In the genomic region with DNA sequence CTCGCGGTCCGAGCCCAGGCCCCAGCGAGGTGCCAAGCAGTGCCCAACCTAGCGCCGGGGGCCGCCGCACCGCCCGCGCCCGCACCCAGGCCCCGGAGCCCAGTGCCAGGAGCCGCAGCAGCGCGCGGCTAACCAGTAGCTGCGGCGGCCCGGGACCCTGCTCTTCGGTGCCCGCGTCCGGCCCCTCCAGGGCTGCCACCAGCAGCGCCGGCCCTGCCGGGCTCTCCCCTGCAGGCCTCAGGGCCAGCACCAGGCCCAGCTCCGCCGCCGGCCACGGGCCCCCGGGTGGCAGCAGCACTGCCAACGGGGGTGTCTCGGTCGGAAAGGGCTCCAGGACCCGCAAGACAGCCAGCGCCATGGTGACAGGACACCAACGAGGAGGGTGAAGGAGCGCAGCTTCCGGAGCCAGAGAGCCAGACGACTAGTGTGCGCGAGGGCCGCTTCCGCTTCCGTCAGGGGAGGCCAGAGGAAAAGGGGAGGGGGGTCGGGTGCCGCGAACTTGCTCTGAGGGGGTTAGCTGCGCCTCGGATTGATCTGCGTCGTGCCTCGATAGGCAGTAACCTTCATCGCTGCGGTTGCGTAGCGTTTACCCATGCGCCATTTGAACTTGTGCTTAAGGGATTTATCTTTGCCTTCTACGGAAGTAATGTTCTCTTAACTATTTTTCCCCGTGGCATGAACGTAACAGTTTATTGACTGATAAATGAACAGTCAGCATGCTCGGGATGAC, we compare ENCODE assay signal across 8 cellular contexts. TPM values are rescaled to one million over a fixed set of nuclear protein-coding genes. Genes with fewer than 3 reads are reported as not detected.
DNase-seq lines count a peak whose midpoint lies in the region; ATAC-seq and TF ChIP-seq lines count a peak whose summit lies in the region.

Gene PEX6, minus strand, starts transcription at position 389 of the 730 bp plus-strand sequence. Its CDS starts 31 bp downstream, at position 358.

- DNase-seq in NCI-H1417 (lab: John Stamatoyannopoulos, UW) = peak; percentile 89 to 93 (median 89)
- peak; percentile 77 for DNase-seq in activated naive CD8-positive, alpha-beta T cell treated with anti-CD3 and anti-CD28 coated beads, Interleukin-2, amount 50 U/mL, for 16 hours (ENCODE audit: low read depth, low spot score)
- peak; percentile 87 to 95 for DNase-seq in cardiac muscle cell (ENCODE audit: low read depth in 1 of 2, low spot score in 1 of 2)
- peak; percentile 80 to 87 for DNase-seq in trophoblast cell
- peak; percentile 92 for DNase-seq in transverse colon

- TF ChIP-seq EP300 in transverse colon (IDR thresholded peaks at IDR 0.05; ENCODE audit: low read depth) = no peak

- peak within 1 kb of the TSS; percentile 80 for H2AFZ ChIP-seq in SU-DHL-6 (ENCODE audit: low read depth, low read length, severe bottlenecking)
- peak within 1 kb of the TSS; percentile 86 for H2AFZ ChIP-seq in trophoblast cell (ENCODE audit: insufficient read depth, low read length, poor library complexity)

- H3F3A ChIP-seq in SU-DHL-6 (ENCODE audit: insufficient read depth) = peaks cover 19% of the 10 kb centered on the region

- ATAC-seq in HG02763 (IDR thresholded peaks at IDR 0.05; ENCODE audit: unreplicated experiment) = peak; percentile 90

- no CpG with 5 or more reads among the region's 63 CpGs for WGBS in trophoblast cell (ENCODE audit: extremely low coverage, insufficient coverage, insufficient read length)
- WGBS in transverse colon (ENCODE audit: low coverage in 1 of 2), 2 donors = 0% methylated on average over 4 to 41 of the region's 63 CpGs

- TF ChIP-seq CTCF in SU-DHL-6 (IDR thresholded peaks at IDR 0.05; ENCODE audit: insufficient read depth, low read length, poor library complexity, severe bottlenecking) (no peak), cardiac muscle cell (IDR thresholded peaks at IDR 0.05; ENCODE audit: low read depth, low read length) (no peak), transverse colon (IDR thresholded peaks at IDR 0.05) (no peak)

- peak within 1 kb of the TSS; percentile 96 for H3K4ac ChIP-seq in trophoblast cell (ENCODE audit: low read depth, low read length)

- peak within 1 kb of the TSS; percentile 71 for H2BK12ac ChIP-seq in trophoblast cell (ENCODE audit: low read length)

- peak within 1 kb of the TSS; percentile 23 for H4K12ac ChIP-seq in trophoblast cell (ENCODE audit: low read depth, low read length)

- H3K79me1 ChIP-seq in trophoblast cell (ENCODE audit: low read length) = peaks cover 14% of the 10 kb centered on the region

- H3K27ac ChIP-seq in SU-DHL-6 (ENCODE audit: low read depth, low read length) = peak within 1 kb of the TSS; percentile 58
- peak within 1 kb of the TSS; percentile 86 for H3K27ac ChIP-seq in cardiac muscle cell
- peak within 1 kb of the TSS; percentile 19 for H3K27ac ChIP-seq in trophoblast cell (ENCODE audit: low read depth, low read length)
- peak within 1 kb of the TSS; percentile 95 to 99 (median 96) for H3K27ac ChIP-seq in transverse colon

- TF ChIP-seq POLR2A in GM10847 (IDR thresholded peaks at IDR 0.05; ENCODE audit: extremely low read depth, insufficient read length) (peak; percentile 93), transverse colon (IDR thresholded peaks at IDR 0.05) (peak; percentile 76)

- H3K27me3 ChIP-seq in SU-DHL-6 (ENCODE audit: low read length) = no peaks in the 10 kb centered on the region
- H3K27me3 ChIP-seq in cardiac muscle cell = no peaks in the 10 kb centered on the region
- no peaks in the 10 kb centered on the region for H3K27me3 ChIP-seq in trophoblast cell (ENCODE audit: insufficient read depth, low read length)
- no peaks in the 10 kb centered on the region for H3K27me3 ChIP-seq in transverse colon

- H3K9ac ChIP-seq in SU-DHL-6 (ENCODE audit: low read length) (peak within 1 kb of the TSS; percentile 85), trophoblast cell (ENCODE audit: low read length) (peak within 1 kb of the TSS; percentile 91)

- peak within 1 kb of the TSS; percentile 71 for H3K14ac ChIP-seq in trophoblast cell (ENCODE audit: low read length)

- H3K36me3 ChIP-seq in SU-DHL-6 (ENCODE audit: low read length) (peaks cover 5% of the 10 kb centered on the region; the same call in 1 of the 2 replicates), cardiac muscle cell (no peaks in the 10 kb centered on the region), trophoblast cell (ENCODE audit: control insufficient read depth in 1 of 2, insufficient read depth in 2 of 2, low read length in 2 of 2) (peaks cover 0 to 2% of the 10 kb centered on the region in 2 experiments), transverse colon (no peaks in the 10 kb centered on the region)

- in situ Hi-C loops in transverse colon (cut with MboI; ENCODE audit: low pct_ligation_motif_present in 1 of 4, low pct_unique_long_range_greater_than_20kb in 1 of 4, low sequenced_read_pairs in 3 of 4) = no loop called here

- H3K79me2 ChIP-seq in SU-DHL-6 (ENCODE audit: insufficient read depth, low read length) = peaks cover 38% of the 10 kb centered on the region
- H3K79me2 ChIP-seq in trophoblast cell (ENCODE audit: control insufficient read depth, insufficient read depth, low read length, poor library complexity) = peaks cover 11% of the 10 kb centered on the region

- H3K4me2 ChIP-seq in SU-DHL-6 (ENCODE audit: low read depth, low read length, poor library complexity, severe bottlenecking) (peak within 1 kb of the TSS; percentile 84), trophoblast cell (ENCODE audit: low read length) (peak within 1 kb of the TSS; percentile 94)

- intact Hi-C loops in transverse colon (cut with DNase I; ENCODE audit: low total_unique reads) = no loop called here

- peak within 1 kb of the TSS; percentile 64 for H4K91ac ChIP-seq in trophoblast cell (ENCODE audit: low read depth, low read length)

- peak within 1 kb of the TSS; percentile 94 for H4K8ac ChIP-seq in trophoblast cell (ENCODE audit: low read depth, low read length)

- H2BK5ac ChIP-seq in trophoblast cell (ENCODE audit: low read depth, low read length, poor library complexity) = no peak within 1 kb of the TSS

- H3K4me3 ChIP-seq in SU-DHL-6 (ENCODE audit: insufficient read depth, low read length, poor library complexity, severe bottlenecking) (peak within 1 kb of the TSS; percentile 75), cardiac muscle cell (peak within 1 kb of the TSS; percentile 89), trophoblast cell (ENCODE audit: low read depth, low read length) (peak within 1 kb of the TSS; percentile 83), transverse colon (peak within 1 kb of the TSS; percentile 53 to 99 (median 89))

- no peak within 1 kb of the TSS for H3K23ac ChIP-seq in trophoblast cell (ENCODE audit: low read length)

- peak within 1 kb of the TSS; percentile 71 for H3K18ac ChIP-seq in trophoblast cell (ENCODE audit: low read length)

- H3K9me3 ChIP-seq in SU-DHL-6 (ENCODE audit: insufficient read depth, low read length) (no peaks in the 10 kb centered on the region), cardiac muscle cell (ENCODE audit: low read depth) (no peaks in the 10 kb centered on the region), trophoblast cell (ENCODE audit: insufficient read depth, low read depth, low read length) (no peaks in the 10 kb centered on the region), transverse colon (no peaks in the 10 kb centered on the region)

- peak within 1 kb of the TSS; percentile 90 for H2AK5ac ChIP-seq in trophoblast cell (ENCODE audit: low read length)

- H3K9me2 ChIP-seq in SU-DHL-6 (replicated peaks; ENCODE audit: insufficient read depth, low read length) = no peaks in the 10 kb centered on the region

- H4K20me1 ChIP-seq in SU-DHL-6 (ENCODE audit: low read depth, low read length) = no peaks in the 10 kb centered on the region

- peak within 1 kb of the TSS; percentile 26 for H2BK120ac ChIP-seq in trophoblast cell (ENCODE audit: insufficient read depth, low read length, poor library complexity)

- H3K4me1 ChIP-seq in cardiac muscle cell (ENCODE audit: low read depth) (peaks cover 5% of the 10 kb centered on the region), trophoblast cell (ENCODE audit: control insufficient read depth in 1 of 2, insufficient read depth in 2 of 2, low read length in 2 of 2) (peaks cover 8 to 12% of the 10 kb centered on the region in 2 experiments), transverse colon (peaks cover 15 to 38% (median 23%) of the 10 kb centered on the region in 4 donors)

RNA-seq across cellular contexts. Expression of gene PEX6, which starts in this region (rescaled TPM):
- total RNA-seq in cardiac muscle cell (40.9 and 52.0 TPM in 2 replicates), transverse colon (10 to 100 TPM; 17.2 to 50.0 (median 33.2) TPM)
- polyA plus RNA-seq in cardiac muscle cell = 21.3 and 29.7 TPM in 2 replicates
- polyA plus RNA-seq in trophoblast cell (2013) = 6.8 and 7.0 TPM in 2 replicates

Comparison
In these comparisons a context has a peak if more than half of its experiments do, and no peak if none do; other contexts are left out.
1. Peak in every context shown above with its lines: DNase-seq, ATAC-seq, H3K4me3 ChIP-seq and H3K27ac ChIP-seq.
2. H3K27ac ChIP-seq: peak in every context shown above with its lines; median percentile 96 in transverse colon; 86 in cardiac muscle cell; 58 in SU-DHL-6; 19 in trophoblast cell.